In the genomic region with DNA sequence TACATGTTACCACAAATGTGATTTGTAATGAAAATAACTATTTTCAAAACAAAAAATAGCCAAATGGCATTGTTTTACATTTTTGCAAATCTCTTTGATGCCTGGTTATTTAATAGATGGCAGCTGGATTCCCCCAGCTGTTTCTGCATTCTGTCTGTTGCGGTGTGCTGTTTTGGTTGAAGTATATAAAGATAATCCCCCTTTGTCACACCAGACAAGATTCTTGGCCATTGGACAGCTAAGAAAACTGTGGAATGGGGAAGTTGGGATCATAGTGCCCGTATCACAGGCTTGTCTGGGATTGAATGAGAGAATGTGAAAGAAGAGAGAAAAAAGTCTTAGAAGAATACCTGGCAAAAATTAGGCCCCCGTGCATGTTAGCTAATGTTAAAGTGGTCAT, we compare ENCODE assay signal across 19 cellular contexts. TPM values are rescaled to one million over a fixed set of nuclear protein-coding genes. Genes with fewer than 3 reads are reported as not detected.
"Had no signal": no experiment of that assay in that cellular context is flagged by ENCODE, and none has a peak within 500 bp of the region (broad histone marks: within the 10 kb centered on the region; RNA-seq: fewer than 3 reads in every experiment).

No MANE protein-coding gene starts in this region.

- H3K79me2 ChIP-seq: parathyroid adenoma had no signal

- H3K4me1 Mint-ChIP-seq: activated CD4-positive, alpha-beta memory T cell treated with anti-CD3 and anti-CD28 coated beads, Interleukin-2, amount 10 ng/mL, durations not matched to agents 7 days and 5 days; activated CD8-positive, alpha-beta memory T cell treated with anti-CD3 and anti-CD28 coated beads, Interleukin-2, amount 10 ng/mL, durations not matched to agents 7 days and 5 days had no signal

- H3K9ac ChIP-seq: parathyroid adenoma had no signal

- ATAC-seq: activated CD8-positive, alpha-beta memory T cell treated with anti-CD3 and anti-CD28 coated beads, Interleukin-2, amount 10 ng/mL, durations not matched to agents 7 days and 5 days; left ventricle myocardium superior; naive thymus-derived CD8-positive, alpha-beta T cell; sciatic nerve had no signal

- H3K27me3 ChIP-seq: cardiac muscle cell, thyroid gland had no signal

- H3K9me3 ChIP-seq: esophagus squamous epithelium, mucosa of descending colon, thyroid gland had no signal

- H3K36me3 ChIP-seq: cardiac muscle cell, esophagus squamous epithelium, thyroid gland had no signal

- H3K4me1 ChIP-seq: parathyroid adenoma, thyroid gland had no signal

- H3K36me3 Mint-ChIP-seq: activated CD8-positive, alpha-beta memory T cell treated with anti-CD3 and anti-CD28 coated beads, Interleukin-2, amount 10 ng/mL, durations not matched to agents 7 days and 5 days; activated naive CD8-positive, alpha-beta T cell; memory B cell; naive thymus-derived CD8-positive, alpha-beta T cell had no signal

- H3K9me3 Mint-ChIP-seq: activated CD4-positive, alpha-beta memory T cell treated with anti-CD3 and anti-CD28 coated beads, Interleukin-2, amount 10 ng/mL, durations not matched to agents 7 days and 5 days; memory B cell; naive thymus-derived CD8-positive, alpha-beta T cell had no signal

- H3K27ac ChIP-seq: cardiac muscle cell, esophagus squamous epithelium, parathyroid adenoma, thyroid gland had no signal

- H3K27me3 Mint-ChIP-seq: activated CD4-positive, alpha-beta memory T cell treated with anti-CD3 and anti-CD28 coated beads, Interleukin-2, amount 10 ng/mL, durations not matched to agents 7 days and 5 days; activated CD8-positive, alpha-beta memory T cell treated with anti-CD3 and anti-CD28 coated beads, Interleukin-2, amount 10 ng/mL, durations not matched to agents 7 days and 5 days; activated naive CD8-positive, alpha-beta T cell had no signal

- H3K27ac Mint-ChIP-seq: activated CD4-positive, alpha-beta memory T cell treated with anti-CD3 and anti-CD28 coated beads, Interleukin-2, amount 10 ng/mL, durations not matched to agents 7 days and 5 days; activated CD8-positive, alpha-beta memory T cell treated with anti-CD3 and anti-CD28 coated beads, Interleukin-2, amount 10 ng/mL, durations not matched to agents 7 days and 5 days; activated naive CD8-positive, alpha-beta T cell had no signal

- H3K4me3 Mint-ChIP-seq: activated CD4-positive, alpha-beta memory T cell treated with anti-CD3 and anti-CD28 coated beads, Interleukin-2, amount 10 ng/mL, durations not matched to agents 7 days and 5 days; activated CD8-positive, alpha-beta memory T cell treated with anti-CD3 and anti-CD28 coated beads, Interleukin-2, amount 10 ng/mL, durations not matched to agents 7 days and 5 days; activated naive CD8-positive, alpha-beta T cell; naive thymus-derived CD8-positive, alpha-beta T cell had no signal

- H2AFZ ChIP-seq: parathyroid adenoma had no signal

- H3K4me3 ChIP-seq: cardiac muscle cell, esophagus squamous epithelium, mucosa of descending colon, thyroid gland had no signal

- DNase-seq: activated CD4-positive, alpha-beta memory T cell treated with anti-CD3 and anti-CD28 coated beads, Interleukin-2, amount 10 ng/mL, durations not matched to agents 7 days and 5 days; activated CD4-positive, alpha-beta T cell treated with anti-CD3 and anti-CD28 coated beads for 48 hours; activated CD4-positive, CD25-positive, alpha-beta regulatory T cell; activated CD8-positive, alpha-beta memory T cell treated with anti-CD3 and anti-CD28 coated beads, Interleukin-2, amount 10 ng/mL, durations not matched to agents 7 days and 5 days; amniotic stem cell; dermis blood vessel endothelial cell; effector memory CD4-positive, alpha-beta T cell; esophagus squamous epithelium; left ventricle myocardium superior; mucosa of descending colon; naive thymus-derived CD8-positive, alpha-beta T cell; stimulated activated naive CD4-positive, alpha-beta T cell; thyroid gland had no signal

RNA-seq across cellular contexts. Expression of a gene that starts 19.5 kb away (rescaled TPM):
- total RNA-seq: activated CD8-positive, alpha-beta memory T cell treated with anti-CD3 and anti-CD28 coated beads, Interleukin-2, amount 10 ng/mL, durations not matched to agents 7 days and 5 days; dermis blood vessel endothelial cell; left ventricle myocardium superior; naive thymus-derived CD8-positive, alpha-beta T cell; sciatic nerve; subcutaneous adipose tissue had no signal
- polyA plus RNA-seq: naive thymus-derived CD8-positive, alpha-beta T cell had no signal
